In genomic region chr7:17625038-17625437, GRCh38 we compare ENCODE assay signal across 15 cellular contexts.
DNase-seq lines count a peak whose midpoint lies in the region; ATAC-seq, FAIRE-seq and TF ChIP-seq lines count a peak whose summit lies in the region.
"Had no signal": no experiment of that assay in that cellular context is flagged by ENCODE, and none has a peak within 500 bp of the region (broad histone marks: within the 10 kb centered on the region; RNA-seq: fewer than 3 reads in every experiment).

No MANE protein-coding gene starts in this region.

- H3K4me2 ChIP-seq in astrocyte (ENCODE audit: low read length), result peak overlapping the region; percentile 70
- no peak overlapping the region for H3K4me2 ChIP-seq in keratinocyte (ENCODE audit: control insufficient read depth, extremely low read depth, insufficient read depth, low read depth, low read length)

- H3K79me2 ChIP-seq in astrocyte (ENCODE audit: insufficient read depth, low read length) (no peaks in the 10 kb centered on the region), keratinocyte (ENCODE audit: control insufficient read depth, insufficient read depth, low read length) (no peaks in the 10 kb centered on the region)

- H3K9ac ChIP-seq in astrocyte (ENCODE audit: low read length), result peak overlapping the region; percentile 27
- H3K9ac ChIP-seq in keratinocyte (ENCODE audit: control insufficient read depth, extremely low read depth, insufficient read depth, low read length), result no peak overlapping the region
- H3K9ac ChIP-seq in kidney (ENCODE audit: low read length in 2 of 2), result no peak overlapping the region

- dilution Hi-C loops in keratinocyte (cut with MboI; ENCODE audit: extremely low pct_ligation_motif_present, low sequenced_read_pairs), result no loop called here

- peak overlapping the region; percentile 67 for H3K27ac ChIP-seq in astrocyte (ENCODE audit: low read depth, low read length)
- no peak overlapping the region for H3K27ac ChIP-seq in keratinocyte (ENCODE audit: control insufficient read depth, insufficient read depth, low read length)
- H3K27ac ChIP-seq in kidney (ENCODE audit: low read depth in 2 of 2, low read length in 2 of 2), result no peak overlapping the region

- peaks cover 20% of the 10 kb centered on the region for H3K4me1 ChIP-seq in astrocyte (ENCODE audit: insufficient read depth, low read length)
- peaks cover 6% of the 10 kb centered on the region for H3K4me1 ChIP-seq in keratinocyte (ENCODE audit: control insufficient read depth, extremely low read depth, insufficient read depth, low read length)
- no peaks in the 10 kb centered on the region for H3K4me1 ChIP-seq in kidney (ENCODE audit: control insufficient read depth in 1 of 2, insufficient read depth in 1 of 2, low read depth in 1 of 2, low read length in 2 of 2)

- H2AFZ ChIP-seq in astrocyte (ENCODE audit: low read depth, low read length), result no peak overlapping the region
- H2AFZ ChIP-seq in keratinocyte (ENCODE audit: control insufficient read depth, low read length), result no peak overlapping the region

- TF ChIP-seq CTCF in AG09309 (IDR thresholded peaks at IDR 0.05; ENCODE audit: control insufficient read depth, insufficient read depth, low read depth, low read length, missing control alignments) (no peak), astrocyte (IDR thresholded peaks at IDR 0.05; ENCODE audit: insufficient read depth, low read depth, low read length) (no peak), keratinocyte (optimal IDR thresholded peaks at IDR 0.05 in 1 of 3, IDR thresholded peaks at IDR 0.05 in 1 of 3, conservative IDR thresholded peaks at IDR 0.05 in 1 of 3; ENCODE audit: extremely low read depth in 1 of 3, insufficient read depth in 2 of 3, low read length in 3 of 3) (no peak), kidney (IDR thresholded peaks at IDR 0.05; ENCODE audit: borderline replicate concordance, extremely low read depth, insufficient read depth) (no peak)

- no peak overlapping the region for H3K4me3 Mint-ChIP-seq in astrocyte (ENCODE audit: unreplicated experiment)
- H3K4me3 Mint-ChIP-seq in natural killer cell treated with Interleukin-12 subunit alpha and Interleukin-12 subunit beta and Interleukin-15 and Interleukin-18, amount 100 ng/mL, for 72 hours, result no peak overlapping the region
- H3K4me3 Mint-ChIP-seq: activated naive CD8-positive, alpha-beta T cell treated with anti-CD3 and anti-CD28 coated beads for 36 hours; CD4-positive, CD25-positive, alpha-beta regulatory T cell; stimulated activated naive CD8-positive, alpha-beta T cell treated with anti-CD3 and anti-CD28 coated beads, Interleukin-15, Interleukin-2, amounts not matched to agents 100 ng/mL and 50 ng/mL, for 24 hours had no signal

- no peaks in the 10 kb centered on the region for H3K9me3 Mint-ChIP-seq in astrocyte (ENCODE audit: unreplicated experiment)
- H3K9me3 Mint-ChIP-seq in natural killer cell treated with Interleukin-12 subunit alpha and Interleukin-12 subunit beta and Interleukin-15 and Interleukin-18, amount 100 ng/mL, for 72 hours, result no peaks in the 10 kb centered on the region
- H3K9me3 Mint-ChIP-seq: stimulated activated naive CD8-positive, alpha-beta T cell treated with anti-CD3 and anti-CD28 coated beads, Interleukin-15, Interleukin-2, amounts not matched to agents 100 ng/mL and 50 ng/mL, for 24 hours had no signal

- H3K4me3 ChIP-seq in AG09309 (ENCODE audit: control insufficient read depth, low read depth, low read length), result no peak overlapping the region
- peak overlapping the region; percentile 15 for H3K4me3 ChIP-seq in astrocyte (ENCODE audit: insufficient read depth, low read depth, low read length)
- H3K4me3 ChIP-seq in keratinocyte (ENCODE audit: control insufficient read depth in 2 of 3, extremely low read depth in 1 of 3, insufficient read depth in 2 of 3, low read depth in 1 of 3, low read length in 3 of 3), result no peak overlapping the region
- H3K4me3 ChIP-seq in kidney (ENCODE audit: low read length in 2 of 2), result no peak overlapping the region
- H3K4me3 ChIP-seq: mucosa of descending colon had no signal

- H4K20me1 ChIP-seq in astrocyte (ENCODE audit: insufficient read depth, low read length) (no peaks in the 10 kb centered on the region), keratinocyte (ENCODE audit: control insufficient read depth, extremely low read depth, insufficient read depth, low read length) (no peaks in the 10 kb centered on the region)

- intact Hi-C loops in kidney (cut with DNase I), result no loop called here

- H3K36me3 Mint-ChIP-seq in astrocyte (ENCODE audit: low read depth, unreplicated experiment), result no peaks in the 10 kb centered on the region
- no peaks in the 10 kb centered on the region for H3K36me3 Mint-ChIP-seq in natural killer cell treated with Interleukin-12 subunit alpha and Interleukin-12 subunit beta and Interleukin-15 and Interleukin-18, amount 100 ng/mL, for 72 hours
- H3K36me3 Mint-ChIP-seq: activated naive CD8-positive, alpha-beta T cell treated with anti-CD3 and anti-CD28 coated beads for 36 hours; CD4-positive, CD25-positive, alpha-beta regulatory T cell had no signal

- FAIRE-seq in HTR-8/SVneo (lab: Jason Lieb, UNC), result no peak
- peak; percentile 84 for FAIRE-seq in astrocyte (lab: Jason Lieb, UNC)
- peak; percentile 65 for FAIRE-seq in keratinocyte (lab: Jason Lieb, UNC)
- no peak for FAIRE-seq in kidney (lab: Jason Lieb, UNC)

- H3K36me3 ChIP-seq in astrocyte (ENCODE audit: insufficient read depth, low read length), result no peaks in the 10 kb centered on the region
- H3K36me3 ChIP-seq in keratinocyte (ENCODE audit: control insufficient read depth in 2 of 2, extremely low read depth in 1 of 2, insufficient read depth in 2 of 2, low read length in 2 of 2), result no peaks in the 10 kb centered on the region
- H3K36me3 ChIP-seq in kidney (ENCODE audit: control insufficient read depth in 1 of 2, insufficient read depth in 2 of 2, low read length in 2 of 2), result no peaks in the 10 kb centered on the region

- H3K27me3 ChIP-seq in astrocyte (ENCODE audit: insufficient read depth, low read length), result no peaks in the 10 kb centered on the region
- H3K27me3 ChIP-seq in keratinocyte (ENCODE audit: control insufficient read depth, extremely low read depth, insufficient read depth, low read length), result no peaks in the 10 kb centered on the region

- H3K9me3 ChIP-seq in astrocyte (ENCODE audit: insufficient read depth, low read depth, low read length) (no peaks in the 10 kb centered on the region), keratinocyte (ENCODE audit: control insufficient read depth, low read depth, low read length) (no peaks in the 10 kb centered on the region), kidney (ENCODE audit: control insufficient read depth in 1 of 2, low read length in 2 of 2) (no peaks in the 10 kb centered on the region)
- H3K9me3 ChIP-seq: mucosa of descending colon had no signal

- H3K27me3 Mint-ChIP-seq in astrocyte (ENCODE audit: low read depth, unreplicated experiment), result no peaks in the 10 kb centered on the region
- H3K27me3 Mint-ChIP-seq in natural killer cell treated with Interleukin-12 subunit alpha and Interleukin-12 subunit beta and Interleukin-15 and Interleukin-18, amount 100 ng/mL, for 72 hours, result peaks cover 3 to 7% of the 10 kb centered on the region in 2 donors
- H3K27me3 Mint-ChIP-seq: activated naive CD8-positive, alpha-beta T cell treated with anti-CD3 and anti-CD28 coated beads for 36 hours; CD4-positive, CD25-positive, alpha-beta regulatory T cell had no signal

- H3K9me1 ChIP-seq in keratinocyte (ENCODE audit: control insufficient read depth, extremely low read depth, insufficient read depth, low read length), result no peaks in the 10 kb centered on the region

- H3K27ac Mint-ChIP-seq in astrocyte (ENCODE audit: unreplicated experiment), result peak overlapping the region; percentile 58
- no peak overlapping the region for H3K27ac Mint-ChIP-seq in natural killer cell treated with Interleukin-12 subunit alpha and Interleukin-12 subunit beta and Interleukin-15 and Interleukin-18, amount 100 ng/mL, for 72 hours
- H3K27ac Mint-ChIP-seq: activated naive CD8-positive, alpha-beta T cell treated with anti-CD3 and anti-CD28 coated beads for 36 hours; CD4-positive, CD25-positive, alpha-beta regulatory T cell; stimulated activated naive CD8-positive, alpha-beta T cell treated with anti-CD3 and anti-CD28 coated beads, Interleukin-15, Interleukin-2, amounts not matched to agents 100 ng/mL and 50 ng/mL, for 24 hours had no signal

- peak; percentile 81 for DNase-seq in AG09309 (ENCODE audit: low read depth)
- DNase-seq in HTR-8/SVneo (ENCODE audit: insufficient read length, low spot score), result peak; percentile 22
- DNase-seq in astrocyte (ENCODE audit: low read depth), result peak; percentile 97
- DNase-seq in keratinocyte (ENCODE audit: low read depth, low spot score), result peak; percentile 38
- DNase-seq in NAMALWA (ENCODE audit: low spot score), result no peak
- no peak for DNase-seq in natural killer cell treated with Interleukin-12 subunit alpha and Interleukin-12 subunit beta and Interleukin-15 and Interleukin-18, amount 100 ng/mL, for 72 hours (ENCODE audit: low spot score)
- DNase-seq in COLO829 (ENCODE audit: low spot score), result no peak
- no peak for DNase-seq in kidney
- DNase-seq: activated naive CD8-positive, alpha-beta T cell treated with anti-CD3 and anti-CD28 coated beads for 36 hours; CD4-positive, CD25-positive, alpha-beta regulatory T cell; mucosa of descending colon; NCI-H446; Right ventricle myocardium superior; stimulated activated CD4-positive, alpha-beta T cell treated with anti-CD3 and anti-CD28 coated beads, Interleukin-4, amount 100 ng/mL, for 4 hours had no signal

- peaks cover 11% of the 10 kb centered on the region for H3K4me1 Mint-ChIP-seq in astrocyte (ENCODE audit: low read depth, unreplicated experiment)
- H3K4me1 Mint-ChIP-seq in natural killer cell treated with Interleukin-12 subunit alpha and Interleukin-12 subunit beta and Interleukin-15 and Interleukin-18, amount 100 ng/mL, for 72 hours (ENCODE audit: low read depth in 2 of 2), result no peaks in the 10 kb centered on the region
- H3K4me1 Mint-ChIP-seq: activated naive CD8-positive, alpha-beta T cell treated with anti-CD3 and anti-CD28 coated beads for 36 hours; CD4-positive, CD25-positive, alpha-beta regulatory T cell had no signal

- no peak for ATAC-seq in natural killer cell treated with Interleukin-12 subunit alpha and Interleukin-12 subunit beta and Interleukin-15 and Interleukin-18, amount 100 ng/mL, for 72 hours

Comparison
In these comparisons a context has a peak if more than half of its experiments do, and no peak if none do; other contexts are left out.
1. DNase-seq: peak in AG09309 (single experiment), HTR-8/SVneo (single experiment), astrocyte (single experiment) and keratinocyte (single experiment); none in NAMALWA (single experiment), natural killer cell treated with Interleukin-12 subunit alpha and Interleukin-12 subunit beta and Interleukin-15 and Interleukin-18, amount 100 ng/mL, for 72 hours (single experiment), COLO829 (single experiment) and kidney (single experiment).